Comparison of ENCODE assay signal across 24 cellular contexts in the genomic region with DNA sequence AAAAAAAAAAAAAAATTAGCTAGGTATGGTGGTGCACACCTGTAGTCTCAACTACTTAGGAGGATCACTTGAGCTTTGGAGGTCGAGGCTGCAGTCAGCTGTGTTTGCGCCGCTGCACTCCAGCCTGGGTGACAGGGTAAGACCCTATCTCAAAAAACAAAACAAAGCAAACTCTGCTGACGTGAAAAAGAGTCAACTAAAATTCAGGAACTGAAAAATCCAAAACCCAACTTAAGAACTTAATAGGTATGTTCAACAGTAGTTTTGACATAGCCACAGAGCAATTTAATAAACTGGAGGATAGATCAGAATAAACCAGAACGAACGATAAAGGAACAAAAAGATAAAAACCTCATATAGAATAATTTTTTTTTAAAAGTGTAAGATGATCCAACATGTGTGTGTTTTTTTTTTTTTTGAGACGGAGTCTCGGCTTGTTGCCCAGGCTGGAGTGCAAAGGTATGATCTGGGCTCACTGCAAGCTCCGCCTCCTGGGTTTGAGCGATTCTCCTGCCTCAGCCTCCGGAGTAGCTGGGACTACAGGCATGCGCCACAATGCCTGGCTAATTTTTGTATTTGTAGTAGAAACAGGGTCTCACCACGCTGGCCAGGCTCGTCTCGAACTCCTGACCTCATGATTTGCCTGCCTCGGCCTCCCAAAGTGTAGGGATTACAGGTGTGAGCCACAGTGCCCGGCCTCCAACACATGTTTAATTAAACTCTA. TPM values are rescaled to one million over a fixed set of nuclear protein-coding genes. Genes with fewer than 3 reads are reported as not detected.
DNase-seq lines count a peak whose midpoint lies in the region; ATAC-seq, FAIRE-seq and TF ChIP-seq lines count a peak whose summit lies in the region.
"Had no signal": no experiment of that assay in that cellular context is flagged by ENCODE, and none has a peak within 500 bp of the region (broad histone marks: within the 10 kb centered on the region; RNA-seq: fewer than 3 reads in every experiment).

No MANE protein-coding gene starts in this region.

- intact Hi-C loops in HepG2 (cut with micrococcal nuclease; ENCODE audit: unreplicated experiment) = loop anchor here (2.0 kb wide), 1 partner anchor 15 kb away; no protein-coding TSS in a partner anchor
- intact Hi-C loops in left ventricle myocardium superior (cut with micrococcal nuclease) = no loop called here
- intact Hi-C loops in OCI-LY7 (cut with micrococcal nuclease; ENCODE audit: unreplicated experiment) = no loop called here

- no peaks in the 10 kb centered on the region for H3K36me3 ChIP-seq in Loucy (ENCODE audit: insufficient read depth, low read length)
- H3K36me3 ChIP-seq in HepG2 (replicated peaks in 1 of 2; ENCODE audit: control insufficient read depth in 1 of 2, insufficient read depth in 2 of 2, low read length in 2 of 2) = 0 out of 5 replicates have a peak, but pooled peaks cover 0 to 3% of the 10 kb centered on the region in 2 experiments
- H3K36me3 ChIP-seq in OCI-LY7 (ENCODE audit: insufficient read depth, low read length) = peaks cover 12% of the 10 kb centered on the region

- H3F3A ChIP-seq in Loucy (ENCODE audit: low read depth) = no peaks in the 10 kb centered on the region

- H3K27me3 ChIP-seq in Loucy (ENCODE audit: insufficient read depth, low read length, poor library complexity, severe bottlenecking) (no peaks in the 10 kb centered on the region), HepG2 (ENCODE audit: control insufficient read depth in 1 of 2, insufficient read depth in 2 of 2, low read length in 2 of 2) (no peaks in the 10 kb centered on the region; a peak in 2 of 5 replicates)

- no TSS peak for BruUV-seq in HepG2 (replicated peaks; lab: Mats Ljungman, UMichigan)
- BruUV-seq in OCI-LY7 (replicated peaks; lab: Mats Ljungman, UMichigan) = no TSS peak

- peak overlapping the region; percentile 22 for H3K27ac Mint-ChIP-seq in activated T-cell treated with anti-CD3 and anti-CD28 coated beads, Interleukin-2, amount 50 U/mL, for 24 hours
- peak overlapping the region; percentile 74 for H3K27ac Mint-ChIP-seq in stimulated activated effector memory CD8-positive, alpha-beta T cell treated with anti-CD3 and anti-CD28 coated beads, Interleukin-12 subunit alpha, Interleukin-12 subunit beta, amount 100 ng/mL, for 72 hours

- TF ChIP-seq CTCF in Loucy (conservative IDR thresholded peaks at IDR 0.05; ENCODE audit: low read length) (no peak), HepG2 (CRISPR knock-in tag; IDR thresholded peaks at IDR 0.05) (no peak), OCI-LY7 (conservative IDR thresholded peaks at IDR 0.05; ENCODE audit: low read length) (no peak)

- ATAC-seq in HepG2 (no peak), left ventricle myocardium superior (no peak)
- ATAC-seq in stimulated activated effector memory CD8-positive, alpha-beta T cell treated with anti-CD3 and anti-CD28 coated beads, Interleukin-12 subunit alpha, Interleukin-12 subunit beta, amount 100 ng/mL, for 72 hours = no peak
- ATAC-seq: K562 had no signal

- no peak for DNase-seq in activated T-cell treated with anti-CD3 and anti-CD28 coated beads, Interleukin-2, amount 50 U/mL, for 24 hours
- DNase-seq in activated T-cell treated with anti-CD3 and anti-CD28 coated beads for 4 hours (no peak), HepG2 (ENCODE audit: low spot score) (no peak), SKM-1 treated with dmso at 0.1 percent for 144 hours (lab: John Stamatoyannopoulos, UW; ENCODE audit: unreplicated experiment) (no peak), left ventricle myocardium superior (no peak), OCI-LY7 (ENCODE audit: low spot score) (no peak)
- no peak for DNase-seq in stimulated activated effector memory CD8-positive, alpha-beta T cell treated with anti-CD3 and anti-CD28 coated beads, Interleukin-12 subunit alpha, Interleukin-12 subunit beta, amount 100 ng/mL, for 72 hours (ENCODE audit: low spot score in 2 of 2)
- DNase-seq: ACHN, C1 segment of cervical spinal cord, DMS53, GM23248, NCI-H1092, NCI-H1436, NCI-H2029, NCI-H2227 treated with DMSO at 0.1 percent for 48 hours, NCI-H510A, NCI-H748 treated with DMSO at 0.1 percent for 48 hours, SHP77 treated with DMSO at 0.1 percent for 48 hours, SK-N-SH had no signal

- H4K20me1 ChIP-seq in Loucy (ENCODE audit: insufficient read depth, low read length, poor library complexity, severe bottlenecking) (peaks cover 31% of the 10 kb centered on the region), HepG2 (ENCODE audit: insufficient read depth, low read length) (no peaks in the 10 kb centered on the region), OCI-LY7 (ENCODE audit: insufficient read depth, low read length) (no peaks in the 10 kb centered on the region)

- H3K27me3 Mint-ChIP-seq in activated T-cell treated with anti-CD3 and anti-CD28 coated beads, Interleukin-2, amount 50 U/mL, for 24 hours = no peaks in the 10 kb centered on the region

- peak overlapping the region; percentile 92 for H3K4me2 ChIP-seq in Loucy (ENCODE audit: low read depth, low read length, poor library complexity, severe bottlenecking)
- H3K4me2 ChIP-seq in HepG2 (ENCODE audit: low read depth, low read length) = no peak overlapping the region
- H3K4me2 ChIP-seq in OCI-LY7 (ENCODE audit: low read length) = no peak overlapping the region
- H3K4me2 ChIP-seq: SK-N-SH had no signal

- TF ChIP-seq EP300 in HepG2 (IDR thresholded peaks at IDR 0.05; ENCODE audit: low read depth in 2 of 2, low read length in 2 of 2) = no peak
- no peak for TF ChIP-seq EP300 in HepG2 (CRISPR knock-in tag; IDR thresholded peaks at IDR 0.05; ENCODE audit: borderline replicate concordance)

- H3K9me2 ChIP-seq in Loucy (replicated peaks; ENCODE audit: low read depth, low read length) = no peaks in the 10 kb centered on the region
- H3K9me2 ChIP-seq in OCI-LY7 (ENCODE audit: insufficient read depth, low read length) = no peaks in the 10 kb centered on the region
- H3K9me2 ChIP-seq: SK-N-SH had no signal

- FAIRE-seq in HepG2 (lab: Jason Lieb, UNC) = no peak
- FAIRE-seq: K562 had no signal

- H3K9me3 Mint-ChIP-seq in activated T-cell treated with anti-CD3 and anti-CD28 coated beads, Interleukin-2, amount 50 U/mL, for 24 hours = no peaks in the 10 kb centered on the region
- no peaks in the 10 kb centered on the region for H3K9me3 Mint-ChIP-seq in stimulated activated effector memory CD8-positive, alpha-beta T cell treated with anti-CD3 and anti-CD28 coated beads, Interleukin-12 subunit alpha, Interleukin-12 subunit beta, amount 100 ng/mL, for 72 hours

- peaks cover 59% of the 10 kb centered on the region for H3K36me3 Mint-ChIP-seq in activated T-cell treated with anti-CD3 and anti-CD28 coated beads, Interleukin-2, amount 50 U/mL, for 24 hours (ENCODE audit: low read depth)
- H3K36me3 Mint-ChIP-seq in stimulated activated effector memory CD8-positive, alpha-beta T cell treated with anti-CD3 and anti-CD28 coated beads, Interleukin-12 subunit alpha, Interleukin-12 subunit beta, amount 100 ng/mL, for 72 hours = peaks cover 63% of the 10 kb centered on the region

- no peak overlapping the region for H3K4me3 Mint-ChIP-seq in activated T-cell treated with anti-CD3 and anti-CD28 coated beads, Interleukin-2, amount 50 U/mL, for 24 hours
- H3K4me3 Mint-ChIP-seq in stimulated activated effector memory CD8-positive, alpha-beta T cell treated with anti-CD3 and anti-CD28 coated beads, Interleukin-12 subunit alpha, Interleukin-12 subunit beta, amount 100 ng/mL, for 72 hours = no peak overlapping the region

- H3K4me3 ChIP-seq in Loucy (ENCODE audit: low read length, poor library complexity, severe bottlenecking) (peak overlapping the region; percentile 21), HepG2 (replicated peaks in 1 of 3; ENCODE audit: insufficient read depth in 1 of 3, low read depth in 2 of 3, low read length in 3 of 3) (no peak overlapping the region), OCI-LY7 (ENCODE audit: low read depth, low read length, poor library complexity, severe bottlenecking) (no peak overlapping the region)
- H3K4me3 ChIP-seq: GM23248, HAP-1, K562 had no signal

- H3K9me3 ChIP-seq in Loucy (ENCODE audit: insufficient read depth, low read depth, low read length) (no peaks in the 10 kb centered on the region), HepG2 (ENCODE audit: low read length) (no peaks in the 10 kb centered on the region), OCI-LY7 (ENCODE audit: low read length) (no peaks in the 10 kb centered on the region)
- H3K9me3 ChIP-seq: HAP-1, SK-N-SH had no signal

- H3K27ac ChIP-seq in HepG2 (ENCODE audit: extremely low read length, insufficient read depth, low read length) = peak overlapping the region; percentile 21
- no peak overlapping the region for H3K27ac ChIP-seq in OCI-LY7 (ENCODE audit: low read depth, low read length, poor library complexity, severe bottlenecking)
- H3K27ac ChIP-seq: 22Rv1, GM23248, RWPE1 had no signal

- 74% methylated on average over 17 of the region's 17 CpGs for WGBS in HepG2 (ENCODE audit: low lambda C conversion rate)

- H3K79me2 ChIP-seq in Loucy (ENCODE audit: insufficient read depth, low read length) = peaks cover 48% of the 10 kb centered on the region
- H3K79me2 ChIP-seq in HepG2 (ENCODE audit: insufficient read depth, low read length) = peaks cover 17% of the 10 kb centered on the region
- peaks cover 37% of the 10 kb centered on the region for H3K79me2 ChIP-seq in OCI-LY7 (ENCODE audit: insufficient read depth, low read depth, low read length)

- no peak for TF ChIP-seq RAD21 in HepG2 (CRISPR knock-in tag; IDR thresholded peaks at IDR 0.05)

- H2AFZ ChIP-seq in Loucy (ENCODE audit: low read length) (no peak overlapping the region), HepG2 (ENCODE audit: low read length) (no peak overlapping the region), OCI-LY7 (ENCODE audit: low read length) (no peak overlapping the region)
- H2AFZ ChIP-seq: GM23248 had no signal

- peaks cover 18% of the 10 kb centered on the region for H3K4me1 ChIP-seq in Loucy (ENCODE audit: insufficient read depth, low read length, poor library complexity, severe bottlenecking)
- H3K4me1 ChIP-seq in HepG2 (ENCODE audit: insufficient read depth, low read length) = peaks cover 34% of the 10 kb centered on the region
- peaks cover 14% of the 10 kb centered on the region for H3K4me1 ChIP-seq in OCI-LY7 (ENCODE audit: insufficient read depth, low read length, poor library complexity, severe bottlenecking)
- H3K4me1 ChIP-seq: HAP-1 had no signal

- TF ChIP-seq POLR2A in HepG2 (IDR thresholded peaks at IDR 0.05; ENCODE audit: insufficient read depth in 1 of 2, low read depth in 2 of 2, low read length in 2 of 2) = no peak

- in situ Hi-C loops in HepG2 (cut with HindIII; ENCODE audit: extremely low pct_ligation_motif_present, low pct_unique_long_range_greater_than_20kb) = no loop called here

- POLR2A ChIA-PET in HepG2 (lab: Yijun Ruan, JAX) = no interaction called here
- POLR2A ChIA-PET in OCI-LY7 (lab: Charles Lee) = interaction anchor here (0.6 kb wide), 3 partner anchors 30 to 640 kb away, joined by 3 to 5 read pairs (median 3); no protein-coding TSS in a partner anchor

- H3K9ac ChIP-seq in Loucy (ENCODE audit: low read depth, low read length, poor library complexity, severe bottlenecking) (no peak overlapping the region), HepG2 (ENCODE audit: insufficient read depth, low read depth, low read length) (no peak overlapping the region)
- H3K9ac ChIP-seq: GM23248, SK-N-SH had no signal

- CTCF ChIA-PET in HepG2 (lab: Yijun Ruan, JAX; ENCODE audit: low intra/inter-chr PET ratio, low total read pairs) = no interaction called here
- CTCF ChIA-PET in OCI-LY7 (lab: Charles Lee; ENCODE audit: unreplicated experiment) = no interaction called here

- H3K4me1 Mint-ChIP-seq in activated T-cell treated with anti-CD3 and anti-CD28 coated beads, Interleukin-2, amount 50 U/mL, for 24 hours (ENCODE audit: low read depth) = peaks cover 30% of the 10 kb centered on the region
- peaks cover 38% of the 10 kb centered on the region for H3K4me1 Mint-ChIP-seq in stimulated activated effector memory CD8-positive, alpha-beta T cell treated with anti-CD3 and anti-CD28 coated beads, Interleukin-12 subunit alpha, Interleukin-12 subunit beta, amount 100 ng/mL, for 72 hours

RNA-seq across cellular contexts. Expression of gene ZNF236, which starts 4.3 kb away (rescaled TPM):
- 7.2 and 9.2 TPM in 2 replicates for total RNA-seq in HepG2 (2016; rRNA removed; fragmentation: Illumina TruSeq; extraction: Trizol)
- 61.5 and 67.5 TPM in 2 replicates for total RNA-seq in HepG2 (2016; cell fraction: cytosol; rRNA removed; fragmentation: Illumina TruSeq; extraction: Trizol; ENCODE audit: low read depth)
- 7.3 and 7.5 TPM in 2 replicates for total RNA-seq in HepG2 (2016; cell fraction: insoluble cytoplasmic fraction; rRNA removed; fragmentation: Illumina TruSeq; extraction: Trizol)
- 27.9 and 29.6 TPM in 2 replicates for total RNA-seq in HepG2 (2016; cell fraction: membrane; rRNA removed; fragmentation: Illumina TruSeq; extraction: Trizol)
- total RNA-seq in HepG2 (2016; cell fraction: nucleus; rRNA removed; fragmentation: Illumina TruSeq; extraction: Trizol) = 11.9 and 13.5 TPM in 2 replicates
- 3.0 and 3.4 TPM in 2 replicates for polyA plus RNA-seq in HepG2 (2011; rRNA removed)
- 1.9 TPM in 2 replicates for polyA plus RNA-seq in HepG2 (2011; cell fraction: cytosol; rRNA removed)
- 10.0 and 10.5 TPM in 2 replicates for polyA plus RNA-seq in HepG2 (2011; cell fraction: nucleus; rRNA removed)
- polyA plus RNA-seq in HepG2 (2012) = 1.7 and 2.1 TPM in 2 replicates
- polyA plus RNA-seq in HepG2 (2016; cell fraction: cytosol; fragmentation: Illumina TruSeq; extraction: Trizol; ENCODE audit: low read depth) = 0.10 TPM in 2 replicates
- 2.1 and 2.7 TPM in 2 replicates for polyA plus RNA-seq in HepG2 (2016; cell fraction: insoluble cytoplasmic fraction; fragmentation: Illumina TruSeq; extraction: Trizol; ENCODE audit: low read depth)
- 0.42 and 0.51 TPM in 2 replicates for polyA plus RNA-seq in HepG2 (2016; cell fraction: membrane; fragmentation: Illumina TruSeq; extraction: Trizol; ENCODE audit: low read depth)
- 5.6 and 6.3 TPM in 2 replicates for polyA plus RNA-seq in HepG2 (2016; cell fraction: nucleus; fragmentation: Illumina TruSeq; extraction: Trizol; ENCODE audit: insufficient read depth, low read depth)
- 20.6 and 28.6 TPM in 2 replicates for polyA minus RNA-seq in HepG2 (2011; rRNA and poly(A)+ RNA removed; ENCODE audit: low replicate concordance)
- polyA minus RNA-seq in HepG2 (2011; cell fraction: cytosol; rRNA and poly(A)+ RNA removed) = 8.0 and 17.3 TPM in 2 replicates
- polyA minus RNA-seq in HepG2 (2011; cell fraction: nucleus; rRNA and poly(A)+ RNA removed) = 27.7 and 32.1 TPM in 2 replicates
- total RNA-seq in left ventricle myocardium superior = 13.4 TPM
- 6.6 and 8.4 TPM in 2 replicates for total RNA-seq in OCI-LY7 (2014; rRNA removed; shearing (Covaris generic))
- total RNA-seq in OCI-LY7 (2022) = 15.1 and 16.1 TPM in 2 replicates
